7 cellular contexts compared by ENCODE assay signal in the genomic region with DNA sequence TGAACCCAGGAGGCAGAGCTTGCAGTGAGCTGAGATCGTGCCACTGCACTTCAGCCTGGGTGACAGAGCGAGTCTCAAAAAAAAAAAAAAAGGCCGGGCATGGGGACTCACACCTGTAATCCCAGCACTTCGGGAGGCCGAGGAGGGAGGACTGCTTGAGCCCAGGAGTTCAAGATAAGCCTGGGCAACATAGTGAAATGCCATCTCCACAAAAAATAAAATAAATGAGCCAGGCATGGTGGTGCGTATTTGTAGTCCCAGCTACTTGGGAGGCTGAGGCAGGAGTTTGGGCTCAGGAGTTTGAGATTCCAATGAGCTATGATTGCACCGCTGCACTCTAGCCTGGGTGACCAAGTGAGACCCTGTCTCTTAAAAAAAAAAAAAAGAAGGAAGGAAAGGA. TPM values are rescaled to one million over a fixed set of nuclear protein-coding genes. Genes with fewer than 3 reads are reported as not detected.
DNase-seq lines count a peak whose midpoint lies in the region; ATAC-seq, FAIRE-seq and TF ChIP-seq lines count a peak whose summit lies in the region.
"Not testable (repeated sequence)": the region's sequence is repeated elsewhere in the genome, so short reads cannot be mapped to it uniquely, and the experiment has no call there.

No MANE protein-coding gene starts in this region.

- TF ChIP-seq CTCF in DND-41 (IDR thresholded peaks at IDR 0.05; ENCODE audit: borderline replicate concordance, extremely low read depth, low read length, poor library complexity, severe bottlenecking); OCI-LY7 (conservative IDR thresholded peaks at IDR 0.05; ENCODE audit: low read length); WTC11 (IDR thresholded peaks at IDR 0.05); HepG2 (CRISPR knock-in tag; IDR thresholded peaks at IDR 0.05); progenitor cell of endocrine pancreas (IDR thresholded peaks at IDR 0.05; ENCODE audit: unreplicated experiment): not testable (repeated sequence)

- not testable (repeated sequence) for TF ChIP-seq RAD21 in HepG2 (CRISPR knock-in tag; IDR thresholded peaks at IDR 0.05)

- H3K27ac ChIP-seq in DND-41 (ENCODE audit: low read length); OCI-LY7 (ENCODE audit: low read depth, low read length, poor library complexity, severe bottlenecking): not testable (repeated sequence)
- H3K27ac ChIP-seq in HepG2 (ENCODE audit: extremely low read length, insufficient read depth, low read length) = peak overlapping the region; percentile 87

- H3K4me3 Mint-ChIP-seq in WTC11 = peak overlapping the region; percentile 92
- H3K4me3 Mint-ChIP-seq in activated naive CD8-positive, alpha-beta T cell = peak overlapping the region; percentile 32
- H3K4me3 Mint-ChIP-seq in effector memory CD8-positive, alpha-beta T cell = peak overlapping the region; percentile 12 to 85
- peak overlapping the region; percentile 48 for H3K4me3 Mint-ChIP-seq in progenitor cell of endocrine pancreas (ENCODE audit: low read depth)

- POLR2A ChIA-PET in OCI-LY7 (lab: Charles Lee) = interaction anchor here (0.6 to 2.2 kb wide), 2 partner anchors 19 to 1211 kb away, joined by 3 to 8 read pairs; a partner anchor contains a TSS
- POLR2A ChIA-PET in WTC11 (lab: Charles Lee) = interaction anchor here (0.6 to 3.3 kb wide), 3 partner anchors 18 to 42 kb away, joined by 4 to 49 read pairs (median 11); a partner anchor contains a TSS
- POLR2A ChIA-PET in HepG2 (lab: Yijun Ruan, JAX) = interaction anchor here (0.7 to 3.5 kb wide), 4 partner anchors 18 to 73 kb away, joined by 3 to 106 read pairs (median 40); a partner anchor contains a TSS

- intact Hi-C loops in OCI-LY7 (cut with micrococcal nuclease; ENCODE audit: unreplicated experiment); HepG2 (cut with micrococcal nuclease; ENCODE audit: unreplicated experiment): not testable (repeated sequence)

- WGBS in HepG2 (ENCODE audit: low lambda C conversion rate) = 8% methylated on average over 7 of the region's 7 CpGs

- H3K9me2 ChIP-seq in OCI-LY7 (ENCODE audit: insufficient read depth, low read length) = not testable (repeated sequence)

- H3K4me1 ChIP-seq in DND-41 (ENCODE audit: insufficient read depth, low read length) (peaks cover 32% of the 10 kb centered on the region), HepG2 (ENCODE audit: insufficient read depth, low read length) (peaks cover 57% of the 10 kb centered on the region)
- not testable (repeated sequence) for H3K4me1 ChIP-seq in OCI-LY7 (ENCODE audit: insufficient read depth, low read length, poor library complexity, severe bottlenecking)

- not testable (repeated sequence) for TF ChIP-seq EP300 in HepG2 (IDR thresholded peaks at IDR 0.05; ENCODE audit: low read depth in 2 of 2, low read length in 2 of 2); HepG2 (CRISPR knock-in tag; IDR thresholded peaks at IDR 0.05; ENCODE audit: borderline replicate concordance)

- ATAC-seq in DND-41 (ENCODE audit: insufficient read depth, low read depth); WTC11; effector memory CD8-positive, alpha-beta T cell (replicated peaks); HepG2: not testable (repeated sequence)

- H3K9me3 ChIP-seq in DND-41 (ENCODE audit: insufficient read depth, low read length, severe bottlenecking); OCI-LY7 (ENCODE audit: low read length); HepG2 (ENCODE audit: low read length): not testable (repeated sequence)

- H3K9me3 Mint-ChIP-seq in WTC11; activated naive CD8-positive, alpha-beta T cell (ENCODE audit: low read depth); effector memory CD8-positive, alpha-beta T cell; progenitor cell of endocrine pancreas (ENCODE audit: low read depth): not testable (repeated sequence)

- not testable (repeated sequence) for DNase-seq in DND-41; OCI-LY7 (ENCODE audit: low spot score); WTC11 (ENCODE audit: low spot score); effector memory CD8-positive, alpha-beta T cell; HepG2 (ENCODE audit: low spot score); progenitor cell of endocrine pancreas (ENCODE audit: low spot score, unreplicated experiment)

- FAIRE-seq in HepG2 (lab: Jason Lieb, UNC) = not testable (repeated sequence)

- BruUV-seq in OCI-LY7 (replicated peaks; lab: Mats Ljungman, UMichigan); HepG2 (replicated peaks; lab: Mats Ljungman, UMichigan): not testable (repeated sequence)

- CTCF ChIA-PET in OCI-LY7 (lab: Charles Lee; ENCODE audit: unreplicated experiment) = not testable (repeated sequence)
- CTCF ChIA-PET in WTC11 (lab: Charles Lee) = interaction anchor here (2.4 kb wide), 2 partner anchors 19 to 41 kb away, joined by 11 read pairs; a partner anchor contains a TSS
- CTCF ChIA-PET in HepG2 (lab: Yijun Ruan, JAX; ENCODE audit: low intra/inter-chr PET ratio, low total read pairs) = interaction anchor here (1.7 kb wide), 1 partner anchor 32 kb away, joined by 5 read pairs; a partner anchor contains a TSS

- peaks cover 28% of the 10 kb centered on the region for H3K36me3 Mint-ChIP-seq in WTC11
- H3K36me3 Mint-ChIP-seq in activated naive CD8-positive, alpha-beta T cell = not testable (repeated sequence)
- peaks cover 12% of the 10 kb centered on the region for H3K36me3 Mint-ChIP-seq in effector memory CD8-positive, alpha-beta T cell (ENCODE audit: insufficient read depth)
- peaks cover 12% of the 10 kb centered on the region for H3K36me3 Mint-ChIP-seq in progenitor cell of endocrine pancreas (ENCODE audit: insufficient read depth)

- not testable (repeated sequence) for H3K4me1 Mint-ChIP-seq in WTC11; activated naive CD8-positive, alpha-beta T cell (ENCODE audit: low read depth); effector memory CD8-positive, alpha-beta T cell (ENCODE audit: low read depth in 2 of 2)
- H3K4me1 Mint-ChIP-seq in progenitor cell of endocrine pancreas (ENCODE audit: low read depth) = peaks cover 16% of the 10 kb centered on the region

- peaks cover 41% of the 10 kb centered on the region for H3K79me2 ChIP-seq in DND-41 (ENCODE audit: insufficient read depth, low read length)
- not testable (repeated sequence) for H3K79me2 ChIP-seq in OCI-LY7 (ENCODE audit: insufficient read depth, low read depth, low read length)
- H3K79me2 ChIP-seq in HepG2 (ENCODE audit: insufficient read depth, low read length) = peaks cover 41% of the 10 kb centered on the region

- not testable (repeated sequence) for H3K27me3 ChIP-seq in DND-41 (ENCODE audit: insufficient read depth, low read length, poor library complexity); HepG2 (ENCODE audit: control insufficient read depth in 1 of 2, insufficient read depth in 2 of 2, low read length in 2 of 2)

- in situ Hi-C loops in HepG2 (cut with HindIII; ENCODE audit: extremely low pct_ligation_motif_present, low pct_unique_long_range_greater_than_20kb) = not testable (repeated sequence)

- H3K36me3 ChIP-seq in DND-41 (ENCODE audit: insufficient read depth, low read length) (peaks cover 34% of the 10 kb centered on the region), OCI-LY7 (ENCODE audit: insufficient read depth, low read length) (peaks cover 43% of the 10 kb centered on the region), HepG2 (replicated peaks in 1 of 2; ENCODE audit: control insufficient read depth in 1 of 2, insufficient read depth in 2 of 2, low read length in 2 of 2) (peaks cover 4 to 19% of the 10 kb centered on the region in 2 experiments)

- peak overlapping the region; percentile 64 for H3K9ac ChIP-seq in DND-41 (ENCODE audit: low read depth, low read length)
- peak overlapping the region; percentile 80 for H3K9ac ChIP-seq in HepG2 (ENCODE audit: insufficient read depth, low read depth, low read length)

- H3K27me3 Mint-ChIP-seq in WTC11 (ENCODE audit: low read depth); activated naive CD8-positive, alpha-beta T cell; effector memory CD8-positive, alpha-beta T cell; progenitor cell of endocrine pancreas: not testable (repeated sequence)

- TF ChIP-seq POLR2A in HepG2 (IDR thresholded peaks at IDR 0.05; ENCODE audit: insufficient read depth in 1 of 2, low read depth in 2 of 2, low read length in 2 of 2) = not testable (repeated sequence)

- H3K4me2 ChIP-seq in DND-41 (ENCODE audit: insufficient read depth, low read length) (peak overlapping the region; percentile 71), OCI-LY7 (ENCODE audit: low read length) (peak overlapping the region; percentile 47; the same call in 1 of the 2 replicates), HepG2 (ENCODE audit: low read depth, low read length) (peak overlapping the region; percentile 77)

- H2AFZ ChIP-seq in DND-41 (ENCODE audit: low read depth, low read length); OCI-LY7 (ENCODE audit: low read length); HepG2 (ENCODE audit: low read length): not testable (repeated sequence)

- H4K20me1 ChIP-seq in DND-41 (ENCODE audit: insufficient read depth, low read length); OCI-LY7 (ENCODE audit: insufficient read depth, low read length); HepG2 (ENCODE audit: insufficient read depth, low read length): not testable (repeated sequence)

- H3K27ac Mint-ChIP-seq in WTC11; activated naive CD8-positive, alpha-beta T cell; effector memory CD8-positive, alpha-beta T cell; progenitor cell of endocrine pancreas: not testable (repeated sequence)

- H3K4me3 ChIP-seq in DND-41 (ENCODE audit: low read depth in 1 of 2, low read length in 2 of 2) (peak overlapping the region in 1 of 2 experiments; percentile 62; a peak in 1 of 4 replicates), OCI-LY7 (ENCODE audit: low read depth, low read length, poor library complexity, severe bottlenecking) (peak overlapping the region; percentile 43), HepG2 (replicated peaks in 1 of 3; ENCODE audit: insufficient read depth in 1 of 3, low read depth in 2 of 3, low read length in 3 of 3) (peak overlapping the region; percentile 77 to 98 (median 80))

RNA-seq across cellular contexts. Expression of a gene that starts 18.7 kb away (rescaled TPM):
- 62.9 and 64.7 TPM in 2 replicates for total RNA-seq in OCI-LY7 (2014; rRNA removed; shearing (Covaris generic))
- total RNA-seq in OCI-LY7 (2022) (45.1 and 55.3 TPM in 2 replicates), WTC11 (2021) (43.7 to 49.3 TPM (median 49.2 TPM) in 3 replicates), HepG2 (2016; rRNA removed; fragmentation: Illumina TruSeq; extraction: Trizol) (124 and 175 TPM in 2 replicates), progenitor cell of endocrine pancreas (36.6 and 39.8 TPM in 2 replicates)
- total RNA-seq in HepG2 (2016; cell fraction: cytosol; rRNA removed; fragmentation: Illumina TruSeq; extraction: Trizol; ENCODE audit: low read depth) = 25.3 and 32.9 TPM in 2 replicates
- total RNA-seq in HepG2 (2016; cell fraction: insoluble cytoplasmic fraction; rRNA removed; fragmentation: Illumina TruSeq; extraction: Trizol) = 124 and 200 TPM in 2 replicates
- 65.6 and 67.9 TPM in 2 replicates for total RNA-seq in HepG2 (2016; cell fraction: membrane; rRNA removed; fragmentation: Illumina TruSeq; extraction: Trizol)
- 54.9 and 62.4 TPM in 2 replicates for total RNA-seq in HepG2 (2016; cell fraction: nucleus; rRNA removed; fragmentation: Illumina TruSeq; extraction: Trizol)
- polyA plus RNA-seq in HepG2 (2011; rRNA removed) = 85.5 and 85.8 TPM in 2 replicates
- 97.1 and 104 TPM in 2 replicates for polyA plus RNA-seq in HepG2 (2011; cell fraction: cytosol; rRNA removed)
- polyA plus RNA-seq in HepG2 (2011; cell fraction: nucleus; rRNA removed) = 23.5 and 32.4 TPM in 2 replicates
- polyA plus RNA-seq in HepG2 (2012) = 63.4 and 77.8 TPM in 2 replicates
- polyA plus RNA-seq in HepG2 (2016; cell fraction: cytosol; fragmentation: Illumina TruSeq; extraction: Trizol; ENCODE audit: low read depth) = 24.3 and 28.7 TPM in 2 replicates
- polyA plus RNA-seq in HepG2 (2016; cell fraction: insoluble cytoplasmic fraction; fragmentation: Illumina TruSeq; extraction: Trizol; ENCODE audit: low read depth) = 138 and 145 TPM in 2 replicates
- 40.5 and 43.9 TPM in 2 replicates for polyA plus RNA-seq in HepG2 (2016; cell fraction: membrane; fragmentation: Illumina TruSeq; extraction: Trizol; ENCODE audit: low read depth)
- 58.7 and 60.7 TPM in 2 replicates for polyA plus RNA-seq in HepG2 (2016; cell fraction: nucleus; fragmentation: Illumina TruSeq; extraction: Trizol; ENCODE audit: insufficient read depth, low read depth)
- 48.6 and 65.8 TPM in 2 replicates for polyA minus RNA-seq in HepG2 (2011; rRNA and poly(A)+ RNA removed; ENCODE audit: low replicate concordance)
- polyA minus RNA-seq in HepG2 (2011; cell fraction: cytosol; rRNA and poly(A)+ RNA removed) = 59.8 and 64.2 TPM in 2 replicates
- 40.7 and 55.8 TPM in 2 replicates for polyA minus RNA-seq in HepG2 (2011; cell fraction: nucleus; rRNA and poly(A)+ RNA removed)

RNA-seq across cellular contexts. Expression of a gene that starts 19.0 kb away (rescaled TPM):
- 151 and 196 TPM in 2 replicates for total RNA-seq in OCI-LY7 (2014; rRNA removed; shearing (Covaris generic))
- total RNA-seq in OCI-LY7 (2022) = 181 and 219 TPM in 2 replicates
- total RNA-seq in WTC11 (2021) = 208 to 246 TPM (median 209 TPM) in 3 replicates
- 292 and 425 TPM in 2 replicates for total RNA-seq in HepG2 (2016; rRNA removed; fragmentation: Illumina TruSeq; extraction: Trizol)
- total RNA-seq in HepG2 (2016; cell fraction: cytosol; rRNA removed; fragmentation: Illumina TruSeq; extraction: Trizol; ENCODE audit: low read depth) = 46.3 and 52.8 TPM in 2 replicates
- total RNA-seq in HepG2 (2016; cell fraction: insoluble cytoplasmic fraction; rRNA removed; fragmentation: Illumina TruSeq; extraction: Trizol) = 297 and 437 TPM in 2 replicates
- total RNA-seq in HepG2 (2016; cell fraction: membrane; rRNA removed; fragmentation: Illumina TruSeq; extraction: Trizol) = 96.3 and 109 TPM in 2 replicates
- 167 and 182 TPM in 2 replicates for total RNA-seq in HepG2 (2016; cell fraction: nucleus; rRNA removed; fragmentation: Illumina TruSeq; extraction: Trizol)
- polyA plus RNA-seq in HepG2 (2011; rRNA removed) = 135 and 219 TPM in 2 replicates
- polyA plus RNA-seq in HepG2 (2011; cell fraction: cytosol; rRNA removed) = 87.9 and 139 TPM in 2 replicates
- polyA plus RNA-seq in HepG2 (2011; cell fraction: nucleus; rRNA removed) = 80.9 and 81.9 TPM in 2 replicates
- 147 and 167 TPM in 2 replicates for polyA plus RNA-seq in HepG2 (2012)
- polyA plus RNA-seq in HepG2 (2016; cell fraction: cytosol; fragmentation: Illumina TruSeq; extraction: Trizol; ENCODE audit: low read depth) = 29.1 and 31.6 TPM in 2 replicates
- 455 and 526 TPM in 2 replicates for polyA plus RNA-seq in HepG2 (2016; cell fraction: insoluble cytoplasmic fraction; fragmentation: Illumina TruSeq; extraction: Trizol; ENCODE audit: low read depth)
- polyA plus RNA-seq in HepG2 (2016; cell fraction: membrane; fragmentation: Illumina TruSeq; extraction: Trizol; ENCODE audit: low read depth) = 69.4 and 72.1 TPM in 2 replicates
- polyA plus RNA-seq in HepG2 (2016; cell fraction: nucleus; fragmentation: Illumina TruSeq; extraction: Trizol; ENCODE audit: insufficient read depth, low read depth) = 371 TPM in 2 replicates
- 62.3 and 243 TPM in 2 replicates for polyA minus RNA-seq in HepG2 (2011; rRNA and poly(A)+ RNA removed; ENCODE audit: low replicate concordance)
- polyA minus RNA-seq in HepG2 (2011; cell fraction: cytosol; rRNA and poly(A)+ RNA removed) = 72.5 and 82.6 TPM in 2 replicates
- 101 and 127 TPM in 2 replicates for polyA minus RNA-seq in HepG2 (2011; cell fraction: nucleus; rRNA and poly(A)+ RNA removed)
- total RNA-seq in progenitor cell of endocrine pancreas = 150 and 159 TPM in 2 replicates

RNA-seq across cellular contexts. Expression of a gene that starts 31.5 kb away (rescaled TPM):
- 46.4 and 60.8 TPM in 2 replicates for total RNA-seq in OCI-LY7 (2014; rRNA removed; shearing (Covaris generic))
- total RNA-seq in OCI-LY7 (2022) (107 and 110 TPM in 2 replicates), WTC11 (2021) (99.6 to 105 TPM (median 99.6 TPM) in 3 replicates), HepG2 (2016; rRNA removed; fragmentation: Illumina TruSeq; extraction: Trizol) (22.4 and 54.4 TPM in 2 replicates), progenitor cell of endocrine pancreas (89.5 and 90.8 TPM in 2 replicates)
- total RNA-seq in HepG2 (2016; cell fraction: cytosol; rRNA removed; fragmentation: Illumina TruSeq; extraction: Trizol; ENCODE audit: low read depth) = 12.4 and 13.6 TPM in 2 replicates
- total RNA-seq in HepG2 (2016; cell fraction: insoluble cytoplasmic fraction; rRNA removed; fragmentation: Illumina TruSeq; extraction: Trizol) = 20.6 and 54.0 TPM in 2 replicates
- 25.2 and 28.6 TPM in 2 replicates for total RNA-seq in HepG2 (2016; cell fraction: membrane; rRNA removed; fragmentation: Illumina TruSeq; extraction: Trizol)
- 45.2 and 49.4 TPM in 2 replicates for total RNA-seq in HepG2 (2016; cell fraction: nucleus; rRNA removed; fragmentation: Illumina TruSeq; extraction: Trizol)
- 48.0 and 48.9 TPM in 2 replicates for polyA plus RNA-seq in HepG2 (2011; rRNA removed)
- polyA plus RNA-seq in HepG2 (2011; cell fraction: cytosol; rRNA removed) = 37.0 and 44.8 TPM in 2 replicates
- 132 and 139 TPM in 2 replicates for polyA plus RNA-seq in HepG2 (2011; cell fraction: nucleus; rRNA removed)
- polyA plus RNA-seq in HepG2 (2012) = 47.6 and 52.3 TPM in 2 replicates
- polyA plus RNA-seq in HepG2 (2016; cell fraction: cytosol; fragmentation: Illumina TruSeq; extraction: Trizol; ENCODE audit: low read depth) = 10.5 and 10.7 TPM in 2 replicates
- 15.4 and 19.0 TPM in 2 replicates for polyA plus RNA-seq in HepG2 (2016; cell fraction: insoluble cytoplasmic fraction; fragmentation: Illumina TruSeq; extraction: Trizol; ENCODE audit: low read depth)
- 16.9 and 18.1 TPM in 2 replicates for polyA plus RNA-seq in HepG2 (2016; cell fraction: membrane; fragmentation: Illumina TruSeq; extraction: Trizol; ENCODE audit: low read depth)
- polyA plus RNA-seq in HepG2 (2016; cell fraction: nucleus; fragmentation: Illumina TruSeq; extraction: Trizol; ENCODE audit: insufficient read depth, low read depth) = 77.0 and 78.6 TPM in 2 replicates
- polyA minus RNA-seq in HepG2 (2011; rRNA and poly(A)+ RNA removed; ENCODE audit: low replicate concordance) = 55.3 and 78.5 TPM in 2 replicates
- polyA minus RNA-seq in HepG2 (2011; cell fraction: cytosol; rRNA and poly(A)+ RNA removed) = 28.3 and 29.1 TPM in 2 replicates
- 40.4 and 52.2 TPM in 2 replicates for polyA minus RNA-seq in HepG2 (2011; cell fraction: nucleus; rRNA and poly(A)+ RNA removed)

Comparison
In these comparisons a context has a peak if more than half of its experiments do, and no peak if none do; other contexts are left out.
1. H3K4me3 Mint-ChIP-seq: peak in every context shown above with its lines; median percentile 92 in WTC11; 48 in effector memory CD8-positive, alpha-beta T cell; 48 in progenitor cell of endocrine pancreas; 32 in activated naive CD8-positive, alpha-beta T cell.